ENCODE assay signal across 28 cellular contexts in genomic region chr4:20987191-20987590, GRCh38.
"Had no signal": no experiment of that assay in that cellular context is flagged by ENCODE, and none has a peak within 500 bp of the region (broad histone marks: within the 10 kb centered on the region; RNA-seq: fewer than 3 reads in every experiment).

No MANE protein-coding gene starts in this region.

- H3K36me3 ChIP-seq: ascending aorta, SJSA1 had no signal

- ATAC-seq: activated CD8-positive, alpha-beta memory T cell treated with anti-CD3 and anti-CD28 coated beads, Interleukin-2, amount 10 ng/mL, durations not matched to agents 7 days and 5 days; activated naive CD4-positive, alpha-beta T cell treated with anti-CD3 and anti-CD28 coated beads, Interleukin-2, amount 50 U/mL, for 72 hours; activated naive CD8-positive, alpha-beta T cell treated with anti-CD3 and anti-CD28 coated beads, Interleukin-2, amount 50 U/mL, for 24 hours; body of pancreas had no signal

- H3K4me3 Mint-ChIP-seq: activated CD8-positive, alpha-beta memory T cell treated with anti-CD3 and anti-CD28 coated beads, Interleukin-2, amount 10 ng/mL, durations not matched to agents 7 days and 5 days; activated naive CD8-positive, alpha-beta T cell treated with anti-CD3 and anti-CD28 coated beads, Interleukin-2, amount 50 U/mL, for 24 hours; activated T-cell treated with anti-CD3 and anti-CD28 coated beads, Interleukin-2, amount 50 U/mL, for 24 hours; activated T-helper 1 cell treated with anti-CD3 and anti-CD28 coated beads, Interleukin-12 subunit alpha, Interleukin-12 subunit beta, Interleukin-2, Interleukin-4 antibody, amounts not matched to agents 30 ng/mL and 10 ng/mL and 1 ng/mL, durations not matched to agents 14 hours and 24 hours and 36 hours; T-helper 1 cell treated with Interleukin-12 subunit alpha and Interleukin-12 subunit beta and Interleukin-4 antibody, amounts not matched to agents 30 μg/mL and 1 μg/mL, for 36 hours had no signal

- H3K4me1 ChIP-seq: ascending aorta, SJSA1 had no signal

- H3K4me1 Mint-ChIP-seq: activated CD8-positive, alpha-beta memory T cell treated with anti-CD3 and anti-CD28 coated beads, Interleukin-2, amount 10 ng/mL, durations not matched to agents 7 days and 5 days; activated naive CD8-positive, alpha-beta T cell treated with anti-CD3 and anti-CD28 coated beads, Interleukin-2, amount 50 U/mL, for 24 hours had no signal

- H3K27ac Mint-ChIP-seq: activated CD8-positive, alpha-beta memory T cell treated with anti-CD3 and anti-CD28 coated beads, Interleukin-2, amount 10 ng/mL, durations not matched to agents 7 days and 5 days; activated naive CD4-positive, alpha-beta T cell treated with anti-CD3 and anti-CD28 coated beads, Interleukin-2, amount 50 U/mL, for 72 hours; activated naive CD8-positive, alpha-beta T cell treated with anti-CD3 and anti-CD28 coated beads, Interleukin-2, amount 50 U/mL, for 24 hours; activated T-cell treated with anti-CD3 and anti-CD28 coated beads, Interleukin-2, amount 50 U/mL, for 24 hours; activated T-helper 1 cell treated with anti-CD3 and anti-CD28 coated beads, Interleukin-12 subunit alpha, Interleukin-12 subunit beta, Interleukin-2, Interleukin-4 antibody, amounts not matched to agents 30 ng/mL and 10 ng/mL and 1 ng/mL, durations not matched to agents 14 hours and 24 hours and 36 hours; T-helper 1 cell treated with Interleukin-12 subunit alpha and Interleukin-12 subunit beta and Interleukin-4 antibody, amounts not matched to agents 30 μg/mL and 1 μg/mL, for 36 hours had no signal

- H3K4me3 ChIP-seq: ascending aorta, body of pancreas, SJSA1 had no signal

- H3K9me3 ChIP-seq: ascending aorta, body of pancreas, SJSA1 had no signal

- FAIRE-seq: bronchial epithelial cell, RCC 7860 had no signal

- DNase-seq: activated CD4-positive, alpha-beta T cell treated with anti-CD3 and anti-CD28 coated beads for 48 hours; activated CD4-positive, alpha-beta T cell treated with anti-CD3 and anti-CD28 coated beads, Interleukin-2, amount 50 U/mL, for 4 hours; activated CD4-positive, CD25-positive, alpha-beta regulatory T cell treated with anti-CD3 and anti-CD28 coated beads, Interleukin-2, amount 50 U/mL, for 72 hours; activated CD8-positive, alpha-beta memory T cell treated with anti-CD3 and anti-CD28 coated beads, Interleukin-2, amount 10 ng/mL, durations not matched to agents 7 days and 5 days; activated effector memory CD4-positive, alpha-beta T cell treated with Interleukin-2 at 50 U/mL for 16 hours; activated naive CD4-positive, alpha-beta T cell treated with Interleukin-2 at 50 U/mL for 16 hours; activated naive CD8-positive, alpha-beta T cell treated with anti-CD3 and anti-CD28 coated beads, Interleukin-2, amount 50 U/mL, for 24 hours; activated T-cell treated with anti-CD3 and anti-CD28 coated beads, Interleukin-2, amount 50 U/mL, for 24 hours; amniotic stem cell; body of pancreas; central memory CD4-positive, alpha-beta T cell; Kasumi-1; NCI-H1048; NCI-H146; NCI-H1930; NCI-H2107; NCI-H2171 treated with DMSO at 0.1 percent for 48 hours; NCI-H226; NCI-H526 treated with DMSO at 0.1 percent for 48 hours; NCI-H82; SHP77 had no signal

- H3K27me3 ChIP-seq: ascending aorta, SJSA1 had no signal

- H3K27ac ChIP-seq: ascending aorta, body of pancreas, SJSA1 had no signal
